Comparison of ENCODE assay signal across 25 cellular contexts in genomic region chr5:122517091-122517490, GRCh38.
"Had no signal": no experiment of that assay in that cellular context is flagged by ENCODE, and none has a peak within 500 bp of the region (broad histone marks: within the 10 kb centered on the region; RNA-seq: fewer than 3 reads in every experiment).

No MANE protein-coding gene starts in this region.

- H3K36me3 Mint-ChIP-seq: memory B cell; naive B cell; neural progenitor cell; stimulated activated effector memory CD8-positive, alpha-beta T cell treated with anti-CD3 and anti-CD28 coated beads, Interleukin-12 subunit alpha, Interleukin-12 subunit beta, amount 100 ng/mL, for 72 hours; type B pancreatic cell had no signal

- H3K9me3 ChIP-seq: esophagus muscularis mucosa, gastroesophageal sphincter, heart left ventricle, mucosa of descending colon, prostate gland, sigmoid colon, stomach, thyroid gland had no signal

- H3K4me1 Mint-ChIP-seq: stimulated activated effector memory CD8-positive, alpha-beta T cell treated with anti-CD3 and anti-CD28 coated beads, Interleukin-12 subunit alpha, Interleukin-12 subunit beta, amount 100 ng/mL, for 72 hours had no signal

- H3K27ac ChIP-seq: coronary artery, epithelial cell of prostate, esophagus muscularis mucosa, foreskin keratinocyte, gastroesophageal sphincter, heart left ventricle, hepatocyte, neural progenitor cell, prostate gland, sigmoid colon, stomach, thyroid gland had no signal

- H3K27me3 ChIP-seq: gastroesophageal sphincter, hepatocyte, neural progenitor cell, sigmoid colon, stomach, thyroid gland had no signal

- DNase-seq: effector memory CD8-positive, alpha-beta T cell; foreskin keratinocyte; heart left ventricle; kidney; mucosa of descending colon; naive B cell; right cardiac atrium; sigmoid colon; stimulated activated CD4-positive, alpha-beta T cell treated with anti-CD3 and anti-CD28 coated beads, Interleukin-2, amount 100 ng/mL, for 24 hours; stimulated activated CD4-positive, alpha-beta T cell treated with anti-CD3 and anti-CD28 coated beads, Interleukin-4, amount 100 ng/mL, for 24 hours; stimulated activated naive CD4-positive, alpha-beta T cell treated with Interleukin-2 at 50 U/mL for 16 hours; stomach; thyroid gland had no signal

- ATAC-seq: effector memory CD8-positive, alpha-beta T cell; gastroesophageal sphincter; heart left ventricle; mucosa of descending colon; right cardiac atrium; stimulated activated effector memory CD8-positive, alpha-beta T cell treated with anti-CD3 and anti-CD28 coated beads, Interleukin-12 subunit alpha, Interleukin-12 subunit beta, amount 100 ng/mL, for 72 hours had no signal

- H3K36me3 ChIP-seq: esophagus muscularis mucosa, gastroesophageal sphincter, heart left ventricle, neural progenitor cell, prostate gland, sigmoid colon, stomach, thyroid gland had no signal

- H3K27ac Mint-ChIP-seq: effector memory CD8-positive, alpha-beta T cell; nephron; neural progenitor cell; stimulated activated effector memory CD8-positive, alpha-beta T cell treated with anti-CD3 and anti-CD28 coated beads, Interleukin-12 subunit alpha, Interleukin-12 subunit beta, amount 100 ng/mL, for 72 hours; type B pancreatic cell had no signal

- H3K4me1 ChIP-seq: esophagus muscularis mucosa, foreskin keratinocyte, gastroesophageal sphincter, heart left ventricle, prostate gland, sigmoid colon, stomach, thyroid gland had no signal

- H3K4me3 ChIP-seq: coronary artery, esophagus muscularis mucosa, gastroesophageal sphincter, heart left ventricle, hepatocyte, lung, mucosa of descending colon, neural progenitor cell, prostate gland, sigmoid colon, stomach, thyroid gland had no signal

- H3K9me3 Mint-ChIP-seq: effector memory CD8-positive, alpha-beta T cell; memory B cell; naive B cell; nephron; neural progenitor cell; type B pancreatic cell had no signal

- H3K4me3 Mint-ChIP-seq: effector memory CD8-positive, alpha-beta T cell; memory B cell; naive B cell; nephron; neural progenitor cell; stimulated activated effector memory CD8-positive, alpha-beta T cell treated with anti-CD3 and anti-CD28 coated beads, Interleukin-12 subunit alpha, Interleukin-12 subunit beta, amount 100 ng/mL, for 72 hours; type B pancreatic cell had no signal
